9 cellular contexts compared by ENCODE assay signal in genomic region chr4:108763226-108763593, GRCh38. TPM values are rescaled to one million over a fixed set of nuclear protein-coding genes. Genes with fewer than 3 reads are reported as not detected.
DNase-seq lines count a peak whose midpoint lies in the region; ATAC-seq and TF ChIP-seq lines count a peak whose summit lies in the region.
"Had no signal": no experiment of that assay in that cellular context is flagged by ENCODE, and none has a peak within 500 bp of the region (broad histone marks: within the 10 kb centered on the region; RNA-seq: fewer than 3 reads in every experiment).

No MANE protein-coding gene starts in this region.

- peaks cover 52% of the 10 kb centered on the region for H3K27me3 Mint-ChIP-seq in activated CD4-positive, alpha-beta T cell treated with anti-CD3 and anti-CD28 coated beads, Interleukin-2, amount 10 ng/mL, durations not matched to agents 7 days and 5 days
- H3K27me3 Mint-ChIP-seq in memory B cell = peaks cover 13% of the 10 kb centered on the region

- peak overlapping the region; percentile 70 for H3K4me3 ChIP-seq in coronary artery
- peak overlapping the region; percentile 45 to 49 for H3K4me3 ChIP-seq in tibial artery

- no peaks in the 10 kb centered on the region for H3K36me3 ChIP-seq in tibial artery

- CTCF ChIA-PET in activated CD4-positive, alpha-beta T cell treated with anti-CD3 and anti-CD28 coated beads, Interleukin-2, amount 10 ng/mL, durations not matched to agents 7 days and 5 days (lab: Charles Lee) = no interaction called here

- no peak overlapping the region for H3K27ac ChIP-seq in coronary artery
- H3K27ac ChIP-seq in tibial artery = no peak overlapping the region

- ATAC-seq in memory B cell (ENCODE audit: low read depth) (no peak), HG02885 (IDR thresholded peaks at IDR 0.05; ENCODE audit: poor library complexity, unreplicated experiment) (no peak), GM21390 (IDR thresholded peaks at IDR 0.05; ENCODE audit: unreplicated experiment) (no peak)
- ATAC-seq: HCT116 had no signal

- POLR2A ChIA-PET in activated CD4-positive, alpha-beta T cell treated with anti-CD3 and anti-CD28 coated beads, Interleukin-2, amount 10 ng/mL, durations not matched to agents 7 days and 5 days (lab: Charles Lee) = no interaction called here

- H3K27me3 ChIP-seq in tibial artery = peaks cover 0 to 17% of the 10 kb centered on the region in 2 donors

- no peak overlapping the region for H3K27ac Mint-ChIP-seq in activated CD4-positive, alpha-beta T cell treated with anti-CD3 and anti-CD28 coated beads, Interleukin-2, amount 10 ng/mL, durations not matched to agents 7 days and 5 days
- no peak overlapping the region for H3K27ac Mint-ChIP-seq in memory B cell

- DNase-seq in activated CD4-positive, alpha-beta T cell treated with anti-CD3 and anti-CD28 coated beads, Interleukin-2, amount 10 ng/mL, durations not matched to agents 7 days and 5 days = no peak
- no peak for DNase-seq in activated CD4-positive, alpha-beta T cell treated with anti-CD3 and anti-CD28 coated beads for 48 hours
- DNase-seq in coronary artery (ENCODE audit: low spot score) (no peak), memory B cell (ENCODE audit: low spot score in 2 of 2) (no peak), tibial artery (no peak), NCI-H1092 treated with DMSO at 0.1 percent for 48 hours (lab: John Stamatoyannopoulos, UW) (no peak)

- no peaks in the 10 kb centered on the region for H3K36me3 Mint-ChIP-seq in activated CD4-positive, alpha-beta T cell treated with anti-CD3 and anti-CD28 coated beads, Interleukin-2, amount 10 ng/mL, durations not matched to agents 7 days and 5 days (ENCODE audit: low read depth)
- H3K36me3 Mint-ChIP-seq in memory B cell = peaks cover 2% of the 10 kb centered on the region

- no peak for TF ChIP-seq CTCF in coronary artery (IDR thresholded peaks at IDR 0.05)
- no peak for TF ChIP-seq CTCF in tibial artery (IDR thresholded peaks at IDR 0.05)

- H3K9me3 Mint-ChIP-seq in activated CD4-positive, alpha-beta T cell treated with anti-CD3 and anti-CD28 coated beads, Interleukin-2, amount 10 ng/mL, durations not matched to agents 7 days and 5 days = no peaks in the 10 kb centered on the region
- no peaks in the 10 kb centered on the region for H3K9me3 Mint-ChIP-seq in memory B cell

- intact Hi-C loops in tibial artery (cut with DNase I; ENCODE audit: low total_unique reads) = no loop called here

- H3K4me3 Mint-ChIP-seq in activated CD4-positive, alpha-beta T cell treated with anti-CD3 and anti-CD28 coated beads, Interleukin-2, amount 10 ng/mL, durations not matched to agents 7 days and 5 days = peak overlapping the region; percentile 71
- H3K4me3 Mint-ChIP-seq in memory B cell = peak overlapping the region; percentile 76

- peaks cover 9% of the 10 kb centered on the region for H3K4me1 Mint-ChIP-seq in activated CD4-positive, alpha-beta T cell treated with anti-CD3 and anti-CD28 coated beads, Interleukin-2, amount 10 ng/mL, durations not matched to agents 7 days and 5 days
- peaks cover 8% of the 10 kb centered on the region for H3K4me1 Mint-ChIP-seq in memory B cell

- H3K4me1 ChIP-seq in tibial artery = peaks cover 0 to 16% (median 8%) of the 10 kb centered on the region in 4 donors

- H3K9me3 ChIP-seq in tibial artery = peaks cover 0 to 4% (median 0%) of the 10 kb centered on the region in 3 donors

RNA-seq across cellular contexts. Expression of gene ETNPPL, which starts 0.4 kb away (rescaled TPM):
- not detected for total RNA-seq in activated CD4-positive, alpha-beta T cell treated with anti-CD3 and anti-CD28 coated beads, Interleukin-2, amount 10 ng/mL, durations not matched to agents 7 days and 5 days
